ENCODE assay signal across 19 cellular contexts in the genomic region with DNA sequence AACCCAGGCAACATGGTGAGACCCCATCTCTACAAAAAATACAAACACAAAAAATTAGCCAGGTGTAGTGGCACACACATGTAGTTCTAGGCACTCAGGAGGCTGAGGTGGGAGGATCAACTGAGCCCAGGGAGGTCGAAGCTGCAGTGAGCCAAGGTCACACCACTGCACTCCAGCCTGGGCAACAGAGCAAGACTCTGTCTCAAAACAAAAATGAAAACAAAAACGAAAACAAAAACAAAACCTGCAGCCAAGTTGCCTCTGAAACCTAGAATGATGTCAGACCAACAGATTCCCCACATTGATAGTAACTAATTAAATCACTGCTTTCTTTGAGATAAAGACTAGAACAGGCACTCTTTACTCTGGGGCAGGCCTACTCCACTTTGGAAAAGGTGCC.
A peak's percentile ranks its signal among the peaks of the same experiment; 100 is the strongest.
DNase-seq lines count a peak whose midpoint lies in the region; ATAC-seq, FAIRE-seq and TF ChIP-seq lines count a peak whose summit lies in the region.
"Had no signal": no experiment of that assay in that cellular context is flagged by ENCODE, and none has a peak within 500 bp of the region (broad histone marks: within the 10 kb centered on the region; RNA-seq: fewer than 3 reads in every experiment).

No MANE protein-coding gene starts in this region.

- DNase-seq in GM12878 (ENCODE audit: low read depth, low spot score) = no peak
- no peak for DNase-seq in DMS 273 (lab: John Stamatoyannopoulos, UW; ENCODE audit: unreplicated experiment)
- no peak for DNase-seq in activated naive CD4-positive, alpha-beta T cell treated with Interleukin-2 at 50 U/mL for 16 hours
- no peak for DNase-seq in endodermal cell
- DNase-seq in GF-D8 (lab: John Stamatoyannopoulos, UW) = no peak
- DNase-seq: activated CD4-positive, alpha-beta memory T cell treated with anti-CD3 and anti-CD28 coated beads, Interleukin-2, amount 10 ng/mL, durations not matched to agents 7 days and 5 days; activated T-cell treated with anti-CD3 and anti-CD28 coated beads, Interleukin-2, amount 50 U/mL, for 48 hours; effector CD4-positive, alpha-beta T cell; stimulated activated CD4-positive, alpha-beta T cell treated with anti-CD3 and anti-CD28 coated beads, Interleukin-4, amount 100 ng/mL, for 24 hours had no signal

- no peak for FAIRE-seq in GM12878 (lab: Jason Lieb, UNC)
- FAIRE-seq: bronchial epithelial cell, RCC 7860 had no signal

- BruUV-seq in GM12878 (replicated peaks; lab: Mats Ljungman, UMichigan) = no TSS peak

- RAD21 ChIA-PET in GM12878 (lab: Charles Lee; ENCODE audit: unreplicated experiment) = no interaction called here

- no peak overlapping the region for H2AFZ ChIP-seq in GM12878 (ENCODE audit: control insufficient read depth, low read depth, low read length)

- H3K4me2 ChIP-seq in GM12878 (ENCODE audit: control insufficient read depth, insufficient read depth) = no peak overlapping the region

- H3K4me1 ChIP-seq in GM12878 (ENCODE audit: control insufficient read depth, insufficient read depth, low read length) (no peaks in the 10 kb centered on the region), endodermal cell (ENCODE audit: control insufficient read depth, insufficient read depth, low read length) (no peaks in the 10 kb centered on the region)
- H3K4me1 ChIP-seq: HAP-1 had no signal

- no peaks in the 10 kb centered on the region for H3K27me3 ChIP-seq in GM12878 (replicated peaks in 1 of 2; ENCODE audit: control insufficient read depth in 2 of 2, insufficient read depth in 2 of 2, low read length in 1 of 2)
- no peaks in the 10 kb centered on the region for H3K27me3 ChIP-seq in endodermal cell (ENCODE audit: control insufficient read depth, insufficient read depth, low read length, poor library complexity, severe bottlenecking)
- H3K27me3 ChIP-seq: neutrophil had no signal

- POLR2A ChIA-PET in GM12878 (lab: Charles Lee) = no interaction called here

- H3K36me3 ChIP-seq in GM12878 (ENCODE audit: control insufficient read depth in 2 of 2, insufficient read depth in 2 of 2, low read length in 1 of 2) (no peaks in the 10 kb centered on the region), endodermal cell (ENCODE audit: control insufficient read depth, insufficient read depth, low read length) (no peaks in the 10 kb centered on the region)
- H3K36me3 ChIP-seq: HAP-1, neutrophil, thoracic aorta had no signal

- no peaks in the 10 kb centered on the region for H3K9me3 ChIP-seq in GM12878 (replicated peaks; ENCODE audit: control insufficient read depth, insufficient read depth, low read length)
- H3K9me3 ChIP-seq in endodermal cell (ENCODE audit: control insufficient read depth, low read length) = no peaks in the 10 kb centered on the region
- H3K9me3 ChIP-seq: HAP-1, neutrophil, thoracic aorta had no signal

- peaks cover 28% of the 10 kb centered on the region for H3K9me3 Mint-ChIP-seq in endodermal cell
- H3K9me3 Mint-ChIP-seq: activated CD4-positive, alpha-beta memory T cell treated with anti-CD3 and anti-CD28 coated beads, Interleukin-2, amount 10 ng/mL, durations not matched to agents 7 days and 5 days; IgD-negative memory B cell had no signal

- TF ChIP-seq RAD21 in GM12878 (IDR thresholded peaks at IDR 0.05; ENCODE audit: insufficient read depth, low read depth, low read length) = no peak

- H3K27me3 Mint-ChIP-seq in endodermal cell (ENCODE audit: insufficient read depth) = no peaks in the 10 kb centered on the region
- H3K27me3 Mint-ChIP-seq: activated CD4-positive, alpha-beta memory T cell treated with anti-CD3 and anti-CD28 coated beads, Interleukin-2, amount 10 ng/mL, durations not matched to agents 7 days and 5 days had no signal

- TF ChIP-seq CTCF in GM12878 (IDR thresholded peaks at IDR 0.05 in 2 of 3, conservative IDR thresholded peaks at IDR 0.05 in 1 of 3; ENCODE audit: control insufficient read depth in 2 of 3, extremely low read depth in 1 of 3, insufficient read depth in 1 of 3, low read depth in 3 of 3, low read length in 3 of 3) (no peak), endodermal cell (conservative IDR thresholded peaks at IDR 0.05) (no peak)

- H3K9ac ChIP-seq in GM12878 (ENCODE audit: control insufficient read depth, insufficient read depth, low read length) = no peak overlapping the region
- H3K9ac ChIP-seq in endodermal cell (ENCODE audit: extremely low read depth, low read length, poor library complexity, severe bottlenecking) = no peak overlapping the region

- ATAC-seq in GM18907 (IDR thresholded peaks at IDR 0.05; ENCODE audit: unreplicated experiment) (peak; percentile 85), GM21576 (IDR thresholded peaks at IDR 0.05; ENCODE audit: unreplicated experiment) (peak; percentile 75), HG03064 (IDR thresholded peaks at IDR 0.05; ENCODE audit: low read depth, unreplicated experiment) (peak; percentile 83), GM12878 (peak; percentile 93)

- in situ Hi-C loops in GM12878 (cut with MboI) = no loop called here

- CTCF ChIA-PET in GM12878 (lab: Yijun Ruan, JAX) = no interaction called here

- WGBS in GM12878 (ENCODE audit: insufficient coverage, insufficient replicate concordance, low lambda C conversion rate, missing lambda C conversion rate) = 0% methylated on average over 2 of the region's 2 CpGs
- WGBS in endodermal cell (ENCODE audit: insufficient coverage in 1 of 2, insufficient read length in 1 of 2), 2 experiments = 80% methylated on average over 2 of the region's 2 CpGs; no CpG with 5 or more reads in 1 of the 2 experiments

- no peak overlapping the region for H3K27ac Mint-ChIP-seq in endodermal cell
- H3K27ac Mint-ChIP-seq: activated CD4-positive, alpha-beta memory T cell treated with anti-CD3 and anti-CD28 coated beads, Interleukin-2, amount 10 ng/mL, durations not matched to agents 7 days and 5 days; B cell; IgD-negative memory B cell had no signal

- no peak overlapping the region for H3K4me3 Mint-ChIP-seq in endodermal cell
- H3K4me3 Mint-ChIP-seq: activated CD4-positive, alpha-beta memory T cell treated with anti-CD3 and anti-CD28 coated beads, Interleukin-2, amount 10 ng/mL, durations not matched to agents 7 days and 5 days; B cell; IgD-negative memory B cell had no signal

- no peaks in the 10 kb centered on the region for H3K79me2 ChIP-seq in GM12878 (ENCODE audit: control insufficient read depth, insufficient read depth, low read length)

- no peak overlapping the region for H3K4me3 ChIP-seq in GM12878
- H3K4me3 ChIP-seq in endodermal cell (ENCODE audit: low read length) = no peak overlapping the region
- H3K4me3 ChIP-seq: HAP-1, thoracic aorta had no signal

- H3K27ac ChIP-seq in GM12878 (ENCODE audit: control insufficient read depth, insufficient read depth) = no peak overlapping the region
- H3K27ac ChIP-seq in endodermal cell (ENCODE audit: low read depth, low read length) = no peak overlapping the region
- H3K27ac ChIP-seq: neutrophil, thoracic aorta had no signal

- SMC1A ChIA-PET in GM12878 (lab: Charles Lee; ENCODE audit: uncharacterized antibody, unreplicated experiment) = no interaction called here

- no peak for TF ChIP-seq EP300 in GM12878 (IDR thresholded peaks at IDR 0.05; ENCODE audit: borderline replicate concordance in 1 of 2, control insufficient read depth in 1 of 2, low read depth in 2 of 2, low read length in 2 of 2)

- H3K4me1 Mint-ChIP-seq in endodermal cell = no peaks in the 10 kb centered on the region
- H3K4me1 Mint-ChIP-seq: activated CD4-positive, alpha-beta memory T cell treated with anti-CD3 and anti-CD28 coated beads, Interleukin-2, amount 10 ng/mL, durations not matched to agents 7 days and 5 days; B cell; IgD-negative memory B cell had no signal

- H3K36me3 Mint-ChIP-seq in endodermal cell (ENCODE audit: low read depth) = no peaks in the 10 kb centered on the region
- H3K36me3 Mint-ChIP-seq: IgD-negative memory B cell had no signal

- TF ChIP-seq POLR2A in GM12878 (IDR thresholded peaks at IDR 0.05; ENCODE audit: low read depth, low read length) = no peak

- no peaks in the 10 kb centered on the region for H4K20me1 ChIP-seq in GM12878 (ENCODE audit: control insufficient read depth, insufficient read depth)

- intact Hi-C loops in GM12878 (cut with micrococcal nuclease; ENCODE audit: unreplicated experiment) = no loop called here

TF ChIP-seq in GM12878, 131 proteins besides CTCF, POLR2A, EP300 and RAD21:
- TF ChIP-seq, protein P1, sequence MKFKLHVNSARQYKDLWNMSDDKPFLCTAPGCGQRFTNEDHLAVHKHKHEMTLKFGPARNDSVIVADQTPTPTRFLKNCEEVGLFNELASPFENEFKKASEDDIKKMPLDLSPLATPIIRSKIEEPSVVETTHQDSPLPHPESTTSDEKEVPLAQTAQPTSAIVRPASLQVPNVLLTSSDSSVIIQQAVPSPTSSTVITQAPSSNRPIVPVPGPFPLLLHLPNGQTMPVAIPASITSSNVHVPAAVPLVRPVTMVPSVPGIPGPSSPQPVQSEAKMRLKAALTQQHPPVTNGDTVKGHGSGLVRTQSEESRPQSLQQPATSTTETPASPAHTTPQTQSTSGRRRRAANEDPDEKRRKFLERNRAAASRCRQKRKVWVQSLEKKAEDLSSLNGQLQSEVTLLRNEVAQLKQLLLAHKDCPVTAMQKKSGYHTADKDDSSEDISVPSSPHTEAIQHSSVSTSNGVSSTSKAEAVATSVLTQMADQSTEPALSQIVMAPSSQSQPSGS (IDR thresholded peaks at IDR 0.05; ENCODE audit: low read length) = 0 out of 2 replicates have a peak, but pooled peaks have one; percentile 22
- peak; percentile 42; the same call in 1 of the 2 replicates for TF ChIP-seq JUNB (IDR thresholded peaks at IDR 0.05)
- TF ChIP-seq ATF7 (IDR thresholded peaks at IDR 0.05; ENCODE audit: low read depth) = peak; percentile 88
- no peak for TF ChIP-seq CHD2 (IDR thresholded peaks at IDR 0.05; ENCODE audit: borderline replicate concordance, low read depth, low read length)
